23 cellular contexts compared by ENCODE assay signal in the genomic region with DNA sequence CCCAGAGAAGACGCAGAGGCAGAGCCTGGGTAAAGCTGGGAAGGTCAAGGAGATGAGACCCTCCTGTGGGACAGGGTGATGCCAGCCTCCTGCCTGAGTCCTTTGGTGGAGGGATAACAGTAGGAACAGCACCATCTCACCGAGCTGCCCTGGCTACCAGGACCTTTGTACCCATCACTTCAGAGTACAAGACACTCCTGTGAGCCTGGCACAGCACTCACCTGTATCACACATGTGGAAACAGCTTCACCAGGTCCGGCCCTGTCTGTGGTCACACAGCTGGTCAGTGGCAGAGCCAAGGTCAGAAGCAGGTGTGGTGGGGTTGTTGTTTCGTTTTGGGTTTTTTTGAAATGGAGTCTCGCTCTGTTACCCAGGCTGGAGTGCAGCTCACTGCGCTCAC. TPM values are rescaled to one million over a fixed set of nuclear protein-coding genes. Genes with fewer than 3 reads are reported as not detected.
"Had no signal": no experiment of that assay in that cellular context is flagged by ENCODE, and none has a peak within 500 bp of the region (broad histone marks: within the 10 kb centered on the region; RNA-seq: fewer than 3 reads in every experiment).

No MANE protein-coding gene starts in this region.

- H3K36me3 ChIP-seq: MG63 had no signal

- DNase-seq: IMR-90, Karpas-422, KG1, MG63, NCI-H1092 treated with DMSO at 0.1 percent for 48 hours, NCI-H1436, NCI-H187, NCI-H2029, NCI-H2081 treated with DMSO at 0.1 percent for 48 hours, NCI-H2171, NCI-H226, NCI-H446, NCI-H510A, NCI-H524 treated with DMSO at 0.1 percent for 48 hours, NCI-H69, NCI-H774, Right ventricle myocardium superior, RPMI8226, SIG-M5 had no signal

- H3K27ac ChIP-seq: SJSA1, SK-N-MC had no signal

- H3K9me3 ChIP-seq: MG63, SJSA1 had no signal

- FAIRE-seq: RCC 7860 had no signal

- H3K27me3 ChIP-seq: MG63, SJSA1 had no signal

- H3K4me3 ChIP-seq: MG63, SJSA1, SK-N-MC had no signal

RNA-seq across cellular contexts. Expression of a gene that starts 5.0 kb away (rescaled TPM):
- total RNA-seq: HT-29 had no signal
